ENCODE assay signal across 8 cellular contexts in the genomic region with DNA sequence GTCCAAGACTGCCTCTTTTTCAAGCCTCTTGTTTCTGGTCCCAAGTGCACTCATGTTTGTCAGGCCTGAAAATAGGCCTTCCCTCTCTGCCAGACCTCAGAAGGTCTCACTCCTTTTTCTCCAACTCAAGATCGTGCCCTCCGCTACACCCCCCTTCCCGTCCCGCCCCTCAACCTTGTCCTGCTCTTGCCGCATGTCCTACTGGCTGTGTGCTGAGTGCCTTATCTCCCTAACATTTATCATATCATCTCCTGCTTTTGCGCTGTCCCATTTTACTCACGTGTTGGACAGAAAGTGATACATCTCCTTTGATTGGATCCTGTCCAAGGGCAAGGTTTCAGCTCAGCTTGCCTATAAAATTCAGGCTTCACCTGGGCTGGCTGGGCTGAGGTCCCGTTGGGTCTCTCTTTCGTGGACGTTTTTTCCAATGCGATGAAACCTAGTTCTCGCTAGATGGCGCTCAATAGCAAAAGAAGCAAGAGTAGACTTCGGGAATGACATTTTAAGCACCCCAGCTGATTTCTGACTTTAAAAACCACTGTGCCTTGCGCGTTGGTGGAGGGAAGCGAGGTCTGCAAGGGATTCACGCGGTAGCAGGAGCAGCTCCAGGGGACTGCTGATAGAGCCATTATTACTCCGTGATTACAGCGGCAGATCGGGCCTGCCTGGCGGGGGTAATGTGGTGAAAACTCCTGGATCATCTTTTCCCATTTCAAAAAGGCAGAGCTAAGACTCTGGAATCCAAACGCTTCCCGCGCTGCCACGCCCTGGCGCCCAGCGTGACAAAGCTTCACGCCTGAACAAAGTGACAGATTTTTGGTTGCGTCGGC.
DNase-seq lines count a peak whose midpoint lies in the region; ATAC-seq and TF ChIP-seq lines count a peak whose summit lies in the region.

No MANE protein-coding gene starts in this region.

- TF ChIP-seq POLR2A in right lobe of liver (IDR thresholded peaks at IDR 0.05): no peak

- POLR2A ChIA-PET in T-cell (lab: Charles Lee): no interaction called here

- H3K36me3 Mint-ChIP-seq in T-cell: no peaks in the 10 kb centered on the region

- peaks cover 0 to 7% (median 4%) of the 10 kb centered on the region in 4 donors for H3K4me1 ChIP-seq in right lobe of liver

- in situ Hi-C loops in GM13977 (cut with MboI; ENCODE audit: low pct_unique_long_range_greater_than_20kb, low sequenced_read_pairs, unreplicated experiment): no loop called here

- intact Hi-C loops in dorsolateral prefrontal cortex (cut with DNase I): loop anchor here (2.0 to 10.0 kb wide), 4 partner anchors 750 to 1527 kb away; a partner anchor contains a TSS
- intact Hi-C loops in right lobe of liver (cut with DNase I): no loop called here

- no peaks in the 10 kb centered on the region for H3K9me3 ChIP-seq in right lobe of liver

- peaks cover 10 to 12% (median 10%) of the 10 kb centered on the region in 3 donors for H3K4me1 Mint-ChIP-seq in T-cell
- H3K4me1 Mint-ChIP-seq in stimulated activated naive CD8-positive, alpha-beta T cell treated with anti-CD3 and anti-CD28 coated beads, Interleukin-15, amount 100 ng/mL, for 72 hours: peaks cover 10% of the 10 kb centered on the region

- peak overlapping the region; percentile 44 to 65 (median 60) for H3K4me3 Mint-ChIP-seq in T-cell
- peak overlapping the region; percentile 48 to 59 for H3K4me3 Mint-ChIP-seq in stimulated activated naive CD8-positive, alpha-beta T cell treated with anti-CD3 and anti-CD28 coated beads, Interleukin-15, amount 100 ng/mL, for 72 hours

- peaks cover 0 to 2% (median 0%) of the 10 kb centered on the region in 3 donors for H3K9me3 Mint-ChIP-seq in T-cell
- H3K9me3 Mint-ChIP-seq in stimulated activated naive CD8-positive, alpha-beta T cell treated with anti-CD3 and anti-CD28 coated beads, Interleukin-15, amount 100 ng/mL, for 72 hours: no peaks in the 10 kb centered on the region

- ATAC-seq in HG02852 (IDR thresholded peaks at IDR 0.05; ENCODE audit: unreplicated experiment): peak; percentile 83
- ATAC-seq in T-cell (replicated peaks in 1 of 4): peak in 3 of 4 experiments; percentile 33 to 49 (median 44)
- peak; percentile 89 to 94 (median 93) for ATAC-seq in right lobe of liver
- ATAC-seq in stimulated activated naive CD8-positive, alpha-beta T cell treated with anti-CD3 and anti-CD28 coated beads, Interleukin-15, amount 100 ng/mL, for 72 hours: peak; percentile 62

- no peaks in the 10 kb centered on the region for H3K27me3 ChIP-seq in dorsolateral prefrontal cortex
- no peaks in the 10 kb centered on the region for H3K27me3 ChIP-seq in right lobe of liver

- no peaks in the 10 kb centered on the region for H3K36me3 ChIP-seq in right lobe of liver

- CTCF ChIA-PET in T-cell (lab: Charles Lee): interaction anchor here (0.5 to 0.7 kb wide), 2 partner anchors 10 to 120 kb away, joined by 3 to 5 read pairs; no protein-coding TSS in a partner anchor

- H3K27ac ChIP-seq in dorsolateral prefrontal cortex (peak overlapping the region in 7 of 59 donors; percentile 4 to 74 (median 44)), right lobe of liver (no peak overlapping the region)

- DNase-seq in AG09319 (ENCODE audit: extremely low read depth, low read depth): peak; percentile 45
- DNase-seq in GM13977 (ENCODE audit: low spot score): peak; percentile 78
- peak; percentile 80 for DNase-seq in NCI-H1105 treated with DMSO at 0.1 percent for 48 hours (lab: John Stamatoyannopoulos, UW)
- DNase-seq in T-cell: peak in 12 of 34 experiments; percentile 1 to 16 (median 2)
- peak in 7 of 10 donors; percentile 20 to 58 (median 40) for DNase-seq in dorsolateral prefrontal cortex
- peak in 1 of 3 donors; percentile 48 for DNase-seq in right lobe of liver
- DNase-seq in stimulated activated naive CD8-positive, alpha-beta T cell treated with anti-CD3 and anti-CD28 coated beads, Interleukin-15, amount 100 ng/mL, for 72 hours: peak; percentile 13 to 32

- peak overlapping the region in 1 of 2 donors; percentile 41 for H3K27ac Mint-ChIP-seq in T-cell
- peak overlapping the region; percentile 62 to 64 for H3K27ac Mint-ChIP-seq in stimulated activated naive CD8-positive, alpha-beta T cell treated with anti-CD3 and anti-CD28 coated beads, Interleukin-15, amount 100 ng/mL, for 72 hours

- H3K27me3 Mint-ChIP-seq in T-cell: peaks cover 23% of the 10 kb centered on the region in 2 donors
- peaks cover 41% of the 10 kb centered on the region for H3K27me3 Mint-ChIP-seq in stimulated activated naive CD8-positive, alpha-beta T cell treated with anti-CD3 and anti-CD28 coated beads, Interleukin-15, amount 100 ng/mL, for 72 hours

- peak overlapping the region; percentile 33 to 75 (median 54) for H3K4me3 ChIP-seq in dorsolateral prefrontal cortex
- peak overlapping the region; percentile 10 to 36 (median 31) for H3K4me3 ChIP-seq in right lobe of liver

- WGBS in right lobe of liver (ENCODE audit: insufficient coverage, low coverage, low lambda C conversion rate, missing lambda C conversion rate): 8% methylated on average over 26 of the region's 32 CpGs

- peak; percentile 86 for TF ChIP-seq CTCF in AG09319 (IDR thresholded peaks at IDR 0.05; ENCODE audit: low read depth, low read length)
- TF ChIP-seq CTCF in GM13977 (IDR thresholded peaks at IDR 0.05; ENCODE audit: extremely low read depth, insufficient read depth, missing control alignments): peak; percentile 85
- peak; percentile 43 to 88 (median 78) for TF ChIP-seq CTCF in dorsolateral prefrontal cortex (IDR thresholded peaks at IDR 0.05 in 54 of 56, conservative IDR thresholded peaks at IDR 0.05 in 2 of 56; ENCODE audit: low read depth in 1 of 56, partially characterized antibody in 56 of 56)
- TF ChIP-seq CTCF in right lobe of liver (IDR thresholded peaks at IDR 0.05): peak; percentile 55 to 77 (median 70)

Comparison
In these comparisons a context has a peak if more than half of its experiments do, and no peak if none do; other contexts are left out.
1. intact Hi-C loops: an anchor here in dorsolateral prefrontal cortex (2.0 to 10.0 kb wide); none called in right lobe of liver.